15 cellular contexts compared by ENCODE assay signal in genomic region chr2:20137884-20138283, GRCh38.
DNase-seq lines count a peak whose midpoint lies in the region; TF ChIP-seq lines count a peak whose summit lies in the region.
"Had no signal": no experiment of that assay in that cellular context is flagged by ENCODE, and none has a peak within 500 bp of the region (broad histone marks: within the 10 kb centered on the region; RNA-seq: fewer than 3 reads in every experiment).

No MANE protein-coding gene starts in this region.

- no peak overlapping the region for H3K4me2 ChIP-seq in neuronal stem cell (ENCODE audit: insufficient read depth, low read length, poor library complexity, severe bottlenecking)

- no peak overlapping the region for H3K14ac ChIP-seq in neuronal stem cell (ENCODE audit: low read length)

- H3K27ac ChIP-seq in coronary artery (no peak overlapping the region), neuronal stem cell (replicated peaks; ENCODE audit: low read length) (no peak overlapping the region)
- H3K27ac ChIP-seq: 22Rv1 had no signal

- no peaks in the 10 kb centered on the region for H3K36me3 ChIP-seq in neuronal stem cell (replicated peaks in 1 of 2; ENCODE audit: control insufficient read depth in 2 of 2, insufficient read depth in 2 of 2, low read length in 2 of 2)

- H3K27ac Mint-ChIP-seq in mesothelial cell of epicardium = no peak overlapping the region
- H3K27ac Mint-ChIP-seq: CD14-positive monocyte; CD8-positive, alpha-beta T cell; H9 had no signal

- H3K9ac ChIP-seq in neuronal stem cell (ENCODE audit: low read depth, low read length, poor library complexity) = no peak overlapping the region

- no peak overlapping the region for H3K4me3 ChIP-seq in coronary artery
- no peak overlapping the region for H3K4me3 ChIP-seq in neuronal stem cell (ENCODE audit: low read length in 2 of 2)

- no peak overlapping the region for H2AFZ ChIP-seq in neuronal stem cell (ENCODE audit: low read length)

- no peak overlapping the region for H2BK5ac ChIP-seq in neuronal stem cell (ENCODE audit: low read length)

- no peaks in the 10 kb centered on the region for H3K9me3 Mint-ChIP-seq in mesothelial cell of epicardium
- H3K9me3 Mint-ChIP-seq: CD14-positive monocyte; CD8-positive, alpha-beta T cell; H9 had no signal

- peak overlapping the region; percentile 46 for H2AK5ac ChIP-seq in neuronal stem cell (ENCODE audit: low read depth, low read length)

- H4K91ac ChIP-seq in neuronal stem cell (ENCODE audit: low read depth, low read length, poor library complexity) = no peak overlapping the region

- peaks cover 15 to 21% of the 10 kb centered on the region in 2 donors for H3K4me1 ChIP-seq in neuronal stem cell (ENCODE audit: control insufficient read depth in 2 of 2, insufficient read depth in 1 of 2, low read depth in 1 of 2, low read length in 2 of 2)
- H3K4me1 ChIP-seq: Caco-2 had no signal

- no peak overlapping the region for H2BK15ac ChIP-seq in neuronal stem cell (ENCODE audit: low read length)

- no peak overlapping the region for H3K4ac ChIP-seq in neuronal stem cell (ENCODE audit: low read length)

- H3K79me1 ChIP-seq in neuronal stem cell (ENCODE audit: low read depth, low read length) = no peaks in the 10 kb centered on the region

- H3K36me3 Mint-ChIP-seq in mesothelial cell of epicardium = no peaks in the 10 kb centered on the region
- H3K36me3 Mint-ChIP-seq: CD14-positive monocyte; CD8-positive, alpha-beta T cell had no signal

- no peaks in the 10 kb centered on the region for H3K27me3 Mint-ChIP-seq in mesothelial cell of epicardium (ENCODE audit: low read depth)

- no CpG with 5 or more reads among the region's 8 CpGs for WGBS in neuronal stem cell (ENCODE audit: extremely low coverage in 2 of 2, insufficient read length in 2 of 2, insufficient replicate concordance in 1 of 2), 2 donors

- no peak overlapping the region for H3K23ac ChIP-seq in neuronal stem cell (ENCODE audit: low read depth, low read length, poor library complexity)

- H3K27me3 ChIP-seq in neuronal stem cell (ENCODE audit: control insufficient read depth in 3 of 3, insufficient read depth in 3 of 3, low read depth in 1 of 3, low read length in 3 of 3) = peaks cover 0 to 16% (median 3%) of the 10 kb centered on the region in 3 experiments

- no peak overlapping the region for H4K8ac ChIP-seq in neuronal stem cell (ENCODE audit: low read depth, low read length)

- H3K9me3 ChIP-seq in neuronal stem cell (replicated peaks in 1 of 2; ENCODE audit: control insufficient read depth in 2 of 2, insufficient read depth in 1 of 2, low read depth in 1 of 2, low read length in 2 of 2) = no peaks in the 10 kb centered on the region
- H3K9me3 ChIP-seq: Caco-2 had no signal

- TF ChIP-seq CTCF in coronary artery (IDR thresholded peaks at IDR 0.05) = no peak
- TF ChIP-seq CTCF in mesothelial cell of epicardium (IDR thresholded peaks at IDR 0.05; ENCODE audit: unreplicated experiment) = no peak

- no peak overlapping the region for H2BK120ac ChIP-seq in neuronal stem cell (ENCODE audit: low read depth, low read length)

- no peak overlapping the region for H3K18ac ChIP-seq in neuronal stem cell (ENCODE audit: low read length)

- H2BK12ac ChIP-seq in neuronal stem cell (ENCODE audit: low read length) = no peak overlapping the region

- H3K4me1 Mint-ChIP-seq in mesothelial cell of epicardium = peaks cover 34% of the 10 kb centered on the region
- H3K4me1 Mint-ChIP-seq: CD14-positive monocyte had no signal

- peak; percentile 58 to 87 for DNase-seq in NCI-H526 (lab: John Stamatoyannopoulos, UW)
- DNase-seq in NCI-H526 treated with DMSO at 0.1 percent for 48 hours (lab: John Stamatoyannopoulos, UW) = no peak
- DNase-seq in coronary artery (ENCODE audit: low spot score) = peak; percentile 50
- DNase-seq in neuronal stem cell (ENCODE audit: low spot score) = no peak
- no peak for DNase-seq in SIG-M5 treated with dmso at 0.1 percent for 504 hours (lab: John Stamatoyannopoulos, UW; ENCODE audit: unreplicated experiment)
- no peak for DNase-seq in NCI-H1417 treated with DMSO at 0.1 percent for 48 hours (lab: John Stamatoyannopoulos, UW)
- no peak for DNase-seq in mesothelial cell of epicardium (ENCODE audit: low spot score in 2 of 2, unreplicated experiment in 2 of 2)
- DNase-seq: Caco-2; CD8-positive, alpha-beta T cell; DND-41; GDM1; GOT3; H9 had no signal

- H3K4me3 Mint-ChIP-seq in mesothelial cell of epicardium = no peak overlapping the region
- H3K4me3 Mint-ChIP-seq: CD14-positive monocyte; CD8-positive, alpha-beta T cell; H9 had no signal

Comparison
In these comparisons a context has a peak if more than half of its experiments do, and no peak if none do; other contexts are left out.
1. DNase-seq: peak in NCI-H526 (2 of 2) and coronary artery (single experiment); none in NCI-H526 treated with DMSO at 0.1 percent for 48 hours (single experiment), neuronal stem cell (single experiment), SIG-M5 treated with dmso at 0.1 percent for 504 hours (single experiment), NCI-H1417 treated with DMSO at 0.1 percent for 48 hours (single experiment) and mesothelial cell of epicardium (0 of 2).